ENCODE assay signal across 8 cellular contexts in the genomic region with DNA sequence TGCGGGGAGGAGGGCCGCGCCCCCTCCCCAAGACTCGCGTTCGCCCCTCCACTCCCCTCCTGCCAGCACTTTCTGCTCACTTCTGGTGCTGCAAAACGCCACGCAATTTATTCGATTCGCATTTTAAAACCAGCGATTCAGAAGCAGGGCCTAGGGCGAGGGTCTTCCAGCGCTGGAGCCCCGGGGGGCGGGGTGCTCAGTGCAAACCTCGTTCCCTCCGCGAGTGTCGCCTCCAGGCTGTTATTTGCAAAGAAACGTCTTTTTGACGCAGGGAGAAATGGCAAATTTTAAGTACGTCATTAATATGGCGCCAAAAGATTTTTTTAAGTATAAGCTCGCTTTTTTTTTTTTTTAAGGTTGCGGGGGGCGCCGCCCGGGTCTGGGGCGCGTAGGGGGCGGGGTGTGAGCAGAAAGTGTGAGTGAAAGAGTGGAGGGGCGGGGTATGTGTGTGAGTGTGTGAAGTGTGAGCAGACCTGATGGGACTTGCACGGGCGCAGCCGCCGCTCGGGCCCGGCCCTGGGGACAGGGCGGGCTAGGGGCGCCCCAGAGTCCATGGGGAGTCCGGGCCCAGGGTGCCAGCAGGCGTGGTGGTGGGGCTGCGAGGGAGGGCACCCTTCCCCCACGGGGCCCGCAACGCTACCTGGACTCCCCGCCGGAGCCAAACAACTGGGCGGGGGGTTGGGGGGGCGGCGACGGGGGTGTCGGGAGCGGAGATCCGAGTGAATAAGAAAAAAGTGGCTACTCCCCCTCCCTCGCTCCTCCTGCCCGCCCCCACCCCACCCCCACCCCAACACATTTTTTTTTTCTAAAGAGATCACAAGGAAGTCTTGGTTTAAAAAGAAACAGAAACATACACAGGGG. TPM values are rescaled to one million over a fixed set of nuclear protein-coding genes. Genes with fewer than 3 reads are reported as not detected.
DNase-seq lines count a peak whose midpoint lies in the region; ATAC-seq and TF ChIP-seq lines count a peak whose summit lies in the region.

A gene (plus strand): TSS at position 845 of the 861 bp plus-strand sequence. CDS start 10,188 bp downstream, outside the sequence.

- peaks cover 30% of the 10 kb centered on the region for H3K4me1 Mint-ChIP-seq in activated CD4-positive, alpha-beta T cell treated with anti-CD3 and anti-CD28 coated beads, Interleukin-2, amount 10 ng/mL, durations not matched to agents 7 days and 5 days

- CTCF ChIA-PET in activated CD4-positive, alpha-beta T cell treated with anti-CD3 and anti-CD28 coated beads, Interleukin-2, amount 10 ng/mL, durations not matched to agents 7 days and 5 days (lab: Charles Lee): interaction anchor here (0.6 to 1.5 kb wide), 10 partner anchors 9 to 425 kb away, joined by 3 to 5 read pairs (median 3); no protein-coding TSS in a partner anchor

- DNase-seq in GF-D8 (lab: John Stamatoyannopoulos, UW) (peak; percentile 30), HFF-Myc (ENCODE audit: extremely low read depth, low read depth) (no peak), NCI-H2227 (lab: John Stamatoyannopoulos, UW; ENCODE audit: unreplicated experiment) (peak; percentile 75), colonic mucosa (peak; percentile 79), left kidney (ENCODE audit: low read depth, low spot score) (peak; percentile 78)
- peak; percentile 79 for DNase-seq in activated CD4-positive, alpha-beta T cell treated with anti-CD3 and anti-CD28 coated beads, Interleukin-2, amount 10 ng/mL, durations not matched to agents 7 days and 5 days
- peak; percentile 76 for DNase-seq in stimulated activated CD4-positive, alpha-beta T cell treated with anti-CD3 and anti-CD28 coated beads, Interleukin-1b, Interleukin-23, amount 100 ng/mL, for 48 hours

- peak within 1 kb of the TSS; percentile 91 for H3K27ac ChIP-seq in colonic mucosa

- ATAC-seq in GM18519 (IDR thresholded peaks at IDR 0.05; ENCODE audit: low FRiP score, unreplicated experiment): no peak

- peak within 1 kb of the TSS; percentile 99 for H3K4me3 Mint-ChIP-seq in activated CD4-positive, alpha-beta T cell treated with anti-CD3 and anti-CD28 coated beads, Interleukin-2, amount 10 ng/mL, durations not matched to agents 7 days and 5 days

- H3K27ac Mint-ChIP-seq in activated CD4-positive, alpha-beta T cell treated with anti-CD3 and anti-CD28 coated beads, Interleukin-2, amount 10 ng/mL, durations not matched to agents 7 days and 5 days: peak within 1 kb of the TSS; percentile 99

- H3K4me3 ChIP-seq in HFF-Myc (replicated peaks; ENCODE audit: low read depth, low read length) (peak within 1 kb of the TSS; percentile 67), colonic mucosa (peak within 1 kb of the TSS; percentile 93)

- POLR2A ChIA-PET in activated CD4-positive, alpha-beta T cell treated with anti-CD3 and anti-CD28 coated beads, Interleukin-2, amount 10 ng/mL, durations not matched to agents 7 days and 5 days (lab: Charles Lee): interaction anchor here (0.6 to 1.0 kb wide), 5 partner anchors 18 to 440 kb away, joined by 3 to 6 read pairs (median 3); no protein-coding TSS in a partner anchor

- peak within 1 kb of the TSS; percentile 90 to 98 for H3K9ac ChIP-seq in colonic mucosa (ENCODE audit: low read depth in 2 of 2, low read length in 2 of 2)

- no peaks in the 10 kb centered on the region for H3K27me3 ChIP-seq in colonic mucosa

- H3K4me1 ChIP-seq in colonic mucosa: peaks cover 11% of the 10 kb centered on the region

- H3K27me3 Mint-ChIP-seq in activated CD4-positive, alpha-beta T cell treated with anti-CD3 and anti-CD28 coated beads, Interleukin-2, amount 10 ng/mL, durations not matched to agents 7 days and 5 days: peaks cover 20% of the 10 kb centered on the region

- no peaks in the 10 kb centered on the region for H3K36me3 ChIP-seq in colonic mucosa

- H3K36me3 Mint-ChIP-seq in activated CD4-positive, alpha-beta T cell treated with anti-CD3 and anti-CD28 coated beads, Interleukin-2, amount 10 ng/mL, durations not matched to agents 7 days and 5 days (ENCODE audit: low read depth): peaks cover 4% of the 10 kb centered on the region

- TF ChIP-seq CTCF in HFF-Myc (IDR thresholded peaks at IDR 0.05; ENCODE audit: low read depth, low read length, missing control alignments) (no peak), colonic mucosa (IDR thresholded peaks at IDR 0.05) (no peak)

- no peaks in the 10 kb centered on the region for H3K9me3 Mint-ChIP-seq in activated CD4-positive, alpha-beta T cell treated with anti-CD3 and anti-CD28 coated beads, Interleukin-2, amount 10 ng/mL, durations not matched to agents 7 days and 5 days

- intact Hi-C loops in colonic mucosa (cut with DNase I): loop anchor here (5.0 to 10.0 kb wide), 3 partner anchors 52 to 150 kb away; a partner anchor contains a TSS

- H3K9me3 ChIP-seq in colonic mucosa: no peaks in the 10 kb centered on the region

RNA-seq across cellular contexts. Expression of the gene that starts here (rescaled TPM):
- total RNA-seq in activated CD4-positive, alpha-beta T cell treated with anti-CD3 and anti-CD28 coated beads, Interleukin-2, amount 10 ng/mL, durations not matched to agents 7 days and 5 days: 10 to 100 TPM; 92.5 to 93.8 TPM
- total RNA-seq in colonic mucosa: 10 to 100 TPM; 24.1 to 33.3 TPM
